ENCODE assay signal across 17 cellular contexts in genomic region chr12:18454330-18454729, GRCh38.
A peak's percentile ranks its signal among the peaks of the same experiment; 100 is the strongest.
DNase-seq lines count a peak whose midpoint lies in the region; ATAC-seq and TF ChIP-seq lines count a peak whose summit lies in the region.
"Had no signal": no experiment of that assay in that cellular context is flagged by ENCODE, and none has a peak within 500 bp of the region (broad histone marks: within the 10 kb centered on the region; RNA-seq: fewer than 3 reads in every experiment).

No MANE protein-coding gene starts in this region.

- H4K20me1 ChIP-seq in neural progenitor cell (ENCODE audit: low read depth) = no peaks in the 10 kb centered on the region

- no peaks in the 10 kb centered on the region for H3K79me2 ChIP-seq in neural progenitor cell (ENCODE audit: low read depth)

- H3K36me3 Mint-ChIP-seq in neural progenitor cell = peaks cover 2% of the 10 kb centered on the region
- H3K36me3 Mint-ChIP-seq: CD4-positive, alpha-beta memory T cell had no signal

- H3K27me3 ChIP-seq in foreskin keratinocyte (no peaks in the 10 kb centered on the region), neural progenitor cell (no peaks in the 10 kb centered on the region)

- peak overlapping the region; percentile 39 for H3K4me2 ChIP-seq in neural progenitor cell
- H3K4me2 ChIP-seq: KMS-11 had no signal

- H3K9me3 ChIP-seq in neural progenitor cell (ENCODE audit: low read depth) = no peaks in the 10 kb centered on the region

- H3K4me3 Mint-ChIP-seq in neural progenitor cell = no peak overlapping the region
- H3K4me3 Mint-ChIP-seq: CD4-positive, alpha-beta memory T cell had no signal

- TF ChIP-seq CTCF in foreskin keratinocyte (conservative IDR thresholded peaks at IDR 0.05) (no peak), neural progenitor cell (IDR thresholded peaks at IDR 0.05) (no peak)

- peaks cover 16% of the 10 kb centered on the region for H3K4me1 Mint-ChIP-seq in neural progenitor cell
- H3K4me1 Mint-ChIP-seq: CD4-positive, alpha-beta memory T cell had no signal

- H3K27ac Mint-ChIP-seq in neural progenitor cell = peak overlapping the region; percentile 2
- H3K27ac Mint-ChIP-seq: CD4-positive, alpha-beta memory T cell had no signal

- H2AFZ ChIP-seq in neural progenitor cell (replicated peaks) = peak overlapping the region; percentile 53

- no peak overlapping the region for H3K9ac ChIP-seq in neural progenitor cell
- H3K9ac ChIP-seq: KMS-11 had no signal

- peaks cover 29% of the 10 kb centered on the region for H3F3A ChIP-seq in neural progenitor cell (ENCODE audit: low read depth)

- H3K27me3 Mint-ChIP-seq in neural progenitor cell (ENCODE audit: insufficient read depth, low read depth) = no peaks in the 10 kb centered on the region
- H3K27me3 Mint-ChIP-seq: CD4-positive, alpha-beta memory T cell had no signal

- no peaks in the 10 kb centered on the region for H3K36me3 ChIP-seq in neural progenitor cell

- DNase-seq in ELF-1 (ENCODE audit: low read depth, low spot score) (peak; percentile 27), KBM-7 (peak; percentile 12), foreskin keratinocyte (no peak), neural progenitor cell (ENCODE audit: low spot score) (peak; percentile 26), NCI-H1105 (lab: John Stamatoyannopoulos, UW) (no peak)
- DNase-seq: 8988T; CD4-positive, alpha-beta memory T cell; GOT3; NCI-H1436 treated with DMSO at 0.1 percent for 48 hours; NCI-H2029 treated with DMSO at 0.1 percent for 48 hours; NCI-H510A; NCI-H82 had no signal

- H3K27ac ChIP-seq in foreskin keratinocyte (peak overlapping the region; percentile 12), neural progenitor cell (peak overlapping the region; percentile 32)
- H3K27ac ChIP-seq: KMS-11 had no signal

- in situ Hi-C loops in KBM-7 (cut with MboI; ENCODE audit: low pct_unique_long_range_greater_than_20kb, low sequenced_read_pairs) = no loop called here

- H3K4me1 ChIP-seq in foreskin keratinocyte (no peaks in the 10 kb centered on the region), neural progenitor cell (peaks cover 27% of the 10 kb centered on the region)

- H3K9me3 Mint-ChIP-seq in neural progenitor cell = peaks cover 23% of the 10 kb centered on the region

- ATAC-seq in foreskin keratinocyte (no peak), HG02970 (IDR thresholded peaks at IDR 0.05; ENCODE audit: low FRiP score, unreplicated experiment) (no peak), HG03196 (IDR thresholded peaks at IDR 0.05; ENCODE audit: unreplicated experiment) (no peak), HG03280 (IDR thresholded peaks at IDR 0.05; ENCODE audit: unreplicated experiment) (no peak)
- ATAC-seq: HepG2 had no signal

- no peak overlapping the region for H3K4me3 ChIP-seq in neural progenitor cell

Comparison
In these comparisons a context has a peak if more than half of its experiments do, and no peak if none do; other contexts are left out.
1. DNase-seq: peak in ELF-1 (single experiment), KBM-7 (single experiment) and neural progenitor cell (single experiment); none in foreskin keratinocyte (0 of 2) and NCI-H1105 (single experiment).